In genomic region chr1:109373051-109373593, GRCh38 we compare ENCODE assay signal across 1 cellular context.
TF ChIP-seq lines count a peak whose summit lies in the region.

No MANE protein-coding gene starts in this region.

TF ChIP-seq in H1, 55 proteins besides CTCF, POLR2A, EP300 and RAD21:
- TF ChIP-seq SUZ12 (IDR thresholded peaks at IDR 0.05; ENCODE audit: low read length) (no peak), SIX5 (IDR thresholded peaks at IDR 0.05; ENCODE audit: low read depth, low read length) (no peak), CTBP2 (IDR thresholded peaks at IDR 0.05; ENCODE audit: borderline replicate concordance, insufficient read depth, insufficient read length, low read length) (no peak), SAP30 (IDR thresholded peaks at IDR 0.05; ENCODE audit: insufficient read depth, insufficient replicate concordance, low read length) (no peak), ASH2L (IDR thresholded peaks at IDR 0.05; ENCODE audit: low read length) (no peak), E2F6 (IDR thresholded peaks at IDR 0.05) (no peak), KDM5A (IDR thresholded peaks at IDR 0.05; ENCODE audit: low read length) (no peak), EZH2 (IDR thresholded peaks at IDR 0.05; ENCODE audit: low read depth, low read length, severe bottlenecking) (no peak), BRCA1 (IDR thresholded peaks at IDR 0.05; ENCODE audit: low read depth, low read length) (no peak), CBX8 (IDR thresholded peaks at IDR 0.05; ENCODE audit: borderline replicate concordance, low read depth, low read length) (no peak), CHD7 (IDR thresholded peaks at IDR 0.05; ENCODE audit: insufficient replicate concordance, low read length) (no peak), KDM1A (IDR thresholded peaks at IDR 0.05; ENCODE audit: borderline replicate concordance, low read length) (no peak), BACH1 (IDR thresholded peaks at IDR 0.05; ENCODE audit: low read length) (no peak), SP2 (IDR thresholded peaks at IDR 0.05; ENCODE audit: low read length) (no peak), ATF3 (IDR thresholded peaks at IDR 0.05; ENCODE audit: insufficient read depth, low read depth, low read length) (no peak), SIRT6 (IDR thresholded peaks at IDR 0.05; ENCODE audit: low read length) (no peak)
